In the genomic region with DNA sequence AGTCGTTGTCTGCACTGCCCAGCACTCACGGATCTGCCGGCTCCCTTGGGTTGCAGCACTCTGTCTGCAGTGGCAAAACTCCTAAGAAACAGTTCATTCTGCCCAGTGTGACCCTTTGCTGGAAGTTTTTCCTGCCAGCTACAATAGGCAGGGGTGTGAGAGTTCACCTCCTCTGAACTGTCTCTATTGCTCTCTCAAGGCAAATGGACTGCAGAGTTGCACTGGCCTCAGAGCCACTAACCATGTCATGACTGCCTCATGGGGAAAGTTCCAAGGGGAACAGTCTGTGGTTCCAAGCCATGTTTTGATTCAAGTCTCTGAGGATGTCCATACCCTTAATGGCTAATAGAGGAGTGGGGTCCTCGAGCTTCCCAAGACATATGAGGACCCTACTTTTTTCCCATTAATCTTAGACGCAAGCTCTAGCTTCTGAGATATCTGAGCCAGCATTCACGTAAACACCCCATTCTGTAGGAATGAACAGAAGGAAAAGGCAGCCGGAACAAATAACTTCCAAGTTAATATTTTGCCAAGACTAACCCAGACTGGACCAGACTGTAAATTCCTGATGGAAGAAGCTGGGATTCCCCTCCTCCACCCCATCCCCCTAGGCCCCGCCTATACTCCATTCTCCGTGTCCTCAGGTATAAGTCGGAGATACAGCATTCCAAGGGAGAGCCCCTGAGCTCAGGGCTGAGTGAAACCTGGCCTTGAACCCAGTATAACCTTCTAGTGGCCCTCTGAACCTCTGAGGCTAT, we compare ENCODE assay signal across 25 cellular contexts.
DNase-seq lines count a peak whose midpoint lies in the region; ATAC-seq, FAIRE-seq and TF ChIP-seq lines count a peak whose summit lies in the region.
"Had no signal": no experiment of that assay in that cellular context is flagged by ENCODE, and none has a peak within 500 bp of the region (broad histone marks: within the 10 kb centered on the region; RNA-seq: fewer than 3 reads in every experiment).

No MANE protein-coding gene starts in this region.

- H3K36me3 ChIP-seq in neuronal stem cell (replicated peaks in 1 of 2; ENCODE audit: control insufficient read depth in 2 of 2, insufficient read depth in 2 of 2, low read length in 2 of 2) (no peaks in the 10 kb centered on the region), suprapubic skin (no peaks in the 10 kb centered on the region)
- H3K36me3 ChIP-seq: BLaER1, heart left ventricle, left lung, tibial artery had no signal

- H3K27ac ChIP-seq in neuronal stem cell (replicated peaks; ENCODE audit: low read length) (no peak overlapping the region), suprapubic skin (no peak overlapping the region)
- H3K27ac ChIP-seq: BLaER1, epithelial cell of prostate, heart left ventricle, left lung, tibial artery had no signal

- H3K9ac ChIP-seq in neuronal stem cell (ENCODE audit: low read depth, low read length, poor library complexity), result no peak overlapping the region
- H3K9ac ChIP-seq: BLaER1 had no signal

- TF ChIP-seq CTCF in Calu3 (IDR thresholded peaks at IDR 0.05; ENCODE audit: unreplicated experiment) (no peak), suprapubic skin (IDR thresholded peaks at IDR 0.05) (no peak), CD14-positive monocyte (IDR thresholded peaks at IDR 0.05) (no peak)

- H2BK15ac ChIP-seq in neuronal stem cell (ENCODE audit: low read length), result no peak overlapping the region

- no peak for TF ChIP-seq EP300 in suprapubic skin (IDR thresholded peaks at IDR 0.05)

- no peak overlapping the region for H3K4ac ChIP-seq in neuronal stem cell (ENCODE audit: low read length)

- H2AK5ac ChIP-seq in neuronal stem cell (ENCODE audit: low read depth, low read length), result no peak overlapping the region

- H3K18ac ChIP-seq in neuronal stem cell (ENCODE audit: low read length), result no peak overlapping the region

- intact Hi-C loops in Calu3 (cut with micrococcal nuclease; ENCODE audit: unreplicated experiment) (no loop called here), CD14-positive monocyte (cut with micrococcal nuclease) (no loop called here)

- DNase-seq in Calu3 (peak; percentile 31), RCC 7860 (ENCODE audit: low spot score) (peak; percentile 84), glomerular visceral epithelial cell (ENCODE audit: extremely low spot score) (peak; percentile 84), neuronal stem cell (ENCODE audit: low spot score) (no peak), suprapubic skin (ENCODE audit: low spot score in 2 of 2) (no peak), CD14-positive monocyte (ENCODE audit: low spot score) (no peak)
- DNase-seq: activated CD4-positive, alpha-beta T cell treated with anti-CD3 and anti-CD28 coated beads for 4 hours; activated gamma-delta T cell treated with Interleukin-2 at 50 U/mL for 16 hours; activated naive CD8-positive, alpha-beta T cell treated with anti-CD3 and anti-CD28 coated beads, Interleukin-2, amount 50 U/mL, for 24 hours; activated T-cell treated with anti-CD3 and anti-CD28 coated beads, Interleukin-2, amount 50 U/mL, for 4 hours; COR-L47; heart left ventricle; MV-4-11; OCI-M1; stimulated activated CD4-positive, alpha-beta T cell treated with anti-CD3 and anti-CD28 coated beads, Interleukin-1b, Interleukin-23, amount 100 ng/mL, for 48 hours; stimulated activated CD8-positive, alpha-beta memory T cell treated with anti-CD3 and anti-CD28 coated beads, Interleukin-4, amount 100 ng/mL, for 48 hours; stimulated activated naive CD8-positive, alpha-beta T cell treated with anti-CD3 and anti-CD28 coated beads, Interleukin-15, amount 100 ng/mL, for 72 hours; T-helper 2 cell; tibial artery had no signal

- H2BK12ac ChIP-seq in neuronal stem cell (ENCODE audit: low read length), result no peak overlapping the region

- H3K4me1 ChIP-seq in neuronal stem cell (ENCODE audit: control insufficient read depth in 2 of 2, insufficient read depth in 1 of 2, low read depth in 1 of 2, low read length in 2 of 2) (peaks cover 11 to 19% of the 10 kb centered on the region in 2 donors), suprapubic skin (no peaks in the 10 kb centered on the region)
- H3K4me1 ChIP-seq: BLaER1, left lung, tibial artery had no signal

- no peak overlapping the region for H3K4me3 ChIP-seq in neuronal stem cell (ENCODE audit: low read length in 2 of 2)
- no peak overlapping the region for H3K4me3 ChIP-seq in suprapubic skin
- H3K4me3 ChIP-seq: BLaER1, heart left ventricle, left lung, smooth muscle cell, tibial artery had no signal

- no peak for TF ChIP-seq POLR2A in suprapubic skin (IDR thresholded peaks at IDR 0.05)

- peaks cover 34% of the 10 kb centered on the region for H3K4me1 Mint-ChIP-seq in Calu3 (ENCODE audit: low read depth, unreplicated experiment)
- H3K4me1 Mint-ChIP-seq in CD14-positive monocyte, result peaks cover 8% of the 10 kb centered on the region

- H4K91ac ChIP-seq in neuronal stem cell (ENCODE audit: low read depth, low read length, poor library complexity), result no peak overlapping the region

- no peak for FAIRE-seq in RCC 7860 (lab: Jason Lieb, UNC)
- FAIRE-seq: GM18507 had no signal

- H3K23ac ChIP-seq in neuronal stem cell (ENCODE audit: low read depth, low read length, poor library complexity), result no peak overlapping the region

- BruUV-seq in Calu3 (replicated peaks; lab: Mats Ljungman, UMichigan), result no TSS peak

- ATAC-seq in GM21447 (IDR thresholded peaks at IDR 0.05; ENCODE audit: unreplicated experiment), result no peak
- ATAC-seq: activated naive CD8-positive, alpha-beta T cell treated with anti-CD3 and anti-CD28 coated beads, Interleukin-2, amount 50 U/mL, for 24 hours; activated T-cell treated with anti-CD3 and anti-CD28 coated beads, Interleukin-2, amount 50 U/mL, for 4 hours; stimulated activated naive CD8-positive, alpha-beta T cell treated with anti-CD3 and anti-CD28 coated beads, Interleukin-15, amount 100 ng/mL, for 72 hours had no signal

- no peaks in the 10 kb centered on the region for H3K9me3 ChIP-seq in neuronal stem cell (replicated peaks in 1 of 2; ENCODE audit: control insufficient read depth in 2 of 2, insufficient read depth in 1 of 2, low read depth in 1 of 2, low read length in 2 of 2)
- H3K9me3 ChIP-seq in suprapubic skin, result no peaks in the 10 kb centered on the region
- H3K9me3 ChIP-seq: BLaER1, heart left ventricle, left lung, tibial artery had no signal

- no peaks in the 10 kb centered on the region for H3K27me3 ChIP-seq in neuronal stem cell (ENCODE audit: control insufficient read depth in 3 of 3, insufficient read depth in 3 of 3, low read depth in 1 of 3, low read length in 3 of 3)
- peaks cover 10% of the 10 kb centered on the region for H3K27me3 ChIP-seq in suprapubic skin
- H3K27me3 ChIP-seq: BLaER1 had no signal

- H3K27ac Mint-ChIP-seq in Calu3 (ENCODE audit: unreplicated experiment), result no peak overlapping the region
- no peak overlapping the region for H3K27ac Mint-ChIP-seq in CD14-positive monocyte
- H3K27ac Mint-ChIP-seq: activated naive CD8-positive, alpha-beta T cell treated with anti-CD3 and anti-CD28 coated beads, Interleukin-2, amount 50 U/mL, for 24 hours had no signal

- H3K14ac ChIP-seq in neuronal stem cell (ENCODE audit: low read length), result no peak overlapping the region

- H3K4me3 Mint-ChIP-seq in Calu3 (ENCODE audit: low read depth, unreplicated experiment) (peak overlapping the region; percentile 55), CD14-positive monocyte (no peak overlapping the region)
- H3K4me3 Mint-ChIP-seq: activated naive CD8-positive, alpha-beta T cell treated with anti-CD3 and anti-CD28 coated beads, Interleukin-2, amount 50 U/mL, for 24 hours; activated T-cell treated with anti-CD3 and anti-CD28 coated beads, Interleukin-2, amount 50 U/mL, for 4 hours; stimulated activated naive CD8-positive, alpha-beta T cell treated with anti-CD3 and anti-CD28 coated beads, Interleukin-15, amount 100 ng/mL, for 72 hours had no signal

- H3K27me3 Mint-ChIP-seq in Calu3 (ENCODE audit: unreplicated experiment) (no peaks in the 10 kb centered on the region), CD14-positive monocyte (ENCODE audit: low read depth in 3 of 3) (peaks cover 1 to 9% (median 5%) of the 10 kb centered on the region in 3 donors)

- no peaks in the 10 kb centered on the region for H3K36me3 Mint-ChIP-seq in Calu3 (ENCODE audit: insufficient read depth, unreplicated experiment)
- no peaks in the 10 kb centered on the region for H3K36me3 Mint-ChIP-seq in CD14-positive monocyte

- no CpG with 5 or more reads among the region's 10 CpGs for WGBS in neuronal stem cell (ENCODE audit: extremely low coverage in 2 of 2, insufficient read length in 2 of 2, insufficient replicate concordance in 1 of 2), 2 donors
- WGBS in suprapubic skin, result 82% methylated on average over 10 of the region's 10 CpGs

- CTCF ChIA-PET in Calu3 (lab: Charles Lee), result interaction anchor here (1.1 to 1.2 kb wide), 3 partner anchors 17 to 213 kb away, joined by 3 to 4 read pairs (median 3); no protein-coding TSS in a partner anchor

- H4K8ac ChIP-seq in neuronal stem cell (ENCODE audit: low read depth, low read length), result no peak overlapping the region

- no peak overlapping the region for H3K4me2 ChIP-seq in neuronal stem cell (ENCODE audit: insufficient read depth, low read length, poor library complexity, severe bottlenecking)
- H3K4me2 ChIP-seq: BLaER1, smooth muscle cell had no signal

- no peak overlapping the region for H2BK120ac ChIP-seq in neuronal stem cell (ENCODE audit: low read depth, low read length)

- H2AFZ ChIP-seq in neuronal stem cell (ENCODE audit: low read length), result peak overlapping the region; percentile 35

- no peak overlapping the region for H2BK5ac ChIP-seq in neuronal stem cell (ENCODE audit: low read length)

- no peaks in the 10 kb centered on the region for H3K9me3 Mint-ChIP-seq in Calu3 (ENCODE audit: low read depth, unreplicated experiment)
- H3K9me3 Mint-ChIP-seq in CD14-positive monocyte, result no peaks in the 10 kb centered on the region
- H3K9me3 Mint-ChIP-seq: activated naive CD8-positive, alpha-beta T cell treated with anti-CD3 and anti-CD28 coated beads, Interleukin-2, amount 50 U/mL, for 24 hours; activated T-cell treated with anti-CD3 and anti-CD28 coated beads, Interleukin-2, amount 50 U/mL, for 4 hours had no signal

- H3K79me1 ChIP-seq in neuronal stem cell (ENCODE audit: low read depth, low read length), result no peaks in the 10 kb centered on the region

Comparison
In these comparisons a context has a peak if more than half of its experiments do, and no peak if none do; other contexts are left out.
1. DNase-seq: peak in Calu3 (single experiment), RCC 7860 (single experiment) and glomerular visceral epithelial cell (single experiment); none in neuronal stem cell (single experiment), suprapubic skin (0 of 2) and CD14-positive monocyte (single experiment).